11 cellular contexts compared by ENCODE assay signal in the genomic region with DNA sequence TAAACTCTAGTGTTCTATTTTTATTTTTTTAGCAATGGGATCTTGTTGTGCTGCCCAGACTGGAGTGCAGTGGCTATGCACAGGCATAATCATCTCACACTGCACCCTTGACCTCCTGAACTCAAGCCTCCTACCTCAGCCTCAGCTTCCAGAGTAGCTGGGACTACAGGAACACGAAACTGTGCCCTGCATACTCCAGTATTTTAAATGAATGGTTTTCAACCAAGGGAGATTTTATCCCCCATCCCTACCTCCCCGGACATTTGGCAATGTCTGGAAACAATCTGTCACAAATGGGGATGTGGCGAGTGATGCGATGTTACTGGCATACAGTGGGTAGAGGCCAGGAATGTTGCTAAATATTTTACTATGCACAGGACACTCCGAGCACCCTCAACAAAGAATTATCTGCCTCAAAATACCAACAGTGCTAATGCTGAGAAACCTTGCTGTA. TPM values are rescaled to one million over a fixed set of nuclear protein-coding genes. Genes with fewer than 3 reads are reported as not detected.
A peak's percentile ranks its signal among the peaks of the same experiment; 100 is the strongest.
DNase-seq lines count a peak whose midpoint lies in the region; ATAC-seq and TF ChIP-seq lines count a peak whose summit lies in the region.
"Had no signal": no experiment of that assay in that cellular context is flagged by ENCODE, and none has a peak within 500 bp of the region (broad histone marks: within the 10 kb centered on the region; RNA-seq: fewer than 3 reads in every experiment).

No MANE protein-coding gene starts in this region.

- H3K4me3 Mint-ChIP-seq in GM23338 (no peak overlapping the region), memory B cell (peak overlapping the region; percentile 11)

- POLR2A ChIA-PET in AG04450 (lab: Yijun Ruan, JAX): interaction anchor here (0.6 to 1.2 kb wide), 2 partner anchors 20 to 48 kb away, joined by 3 to 5 read pairs; no protein-coding TSS in a partner anchor

- CTCF ChIA-PET in AG04450 (lab: Charles Lee): interaction anchor here (1.0 to 1.4 kb wide), 3 partner anchors 26 to 64 kb away, joined by 3 to 4 read pairs (median 3); a partner anchor contains a TSS

- peaks cover 31% of the 10 kb centered on the region for H3K4me1 ChIP-seq in GM23338 (ENCODE audit: insufficient read depth)
- peaks cover 7 to 29% of the 10 kb centered on the region in 2 donors for H3K4me1 ChIP-seq in ascending aorta

- peak overlapping the region; percentile 88 for H3K4me2 ChIP-seq in GM23338

- no peak for DNase-seq in AG04450 (ENCODE audit: low read depth, low spot score)
- DNase-seq in GM23338 (ENCODE audit: low spot score): no peak
- no peak for DNase-seq in ascending aorta (ENCODE audit: low spot score in 2 of 2)
- DNase-seq in memory B cell (ENCODE audit: low spot score in 2 of 2): no peak
- DNase-seq in NCI-H146 (lab: John Stamatoyannopoulos, UW): no peak
- no peak for DNase-seq in 8988T
- no peak for DNase-seq in NCI-H82 treated with DMSO at 0.1 percent for 48 hours (lab: John Stamatoyannopoulos, UW; ENCODE audit: unreplicated experiment)
- no peak for DNase-seq in COLO829 (ENCODE audit: low spot score)
- DNase-seq: activated T-cell treated with anti-CD3 and anti-CD28 coated beads, Interleukin-2, amount 50 U/mL, for 72 hours; NCI-H1092 treated with DMSO at 0.1 percent for 48 hours had no signal

- no peak overlapping the region for H3K27ac ChIP-seq in AG04450 (ENCODE audit: low read depth, low read length)
- 0 out of 2 replicates have a peak overlapping the region, but pooled peaks have one; percentile 95 for H3K27ac ChIP-seq in GM23338 (ENCODE audit: low read depth)
- H3K27ac ChIP-seq in ascending aorta: peak overlapping the region; percentile 81 to 94

- H3K27ac Mint-ChIP-seq in GM23338 (peak overlapping the region; percentile 74), memory B cell (no peak overlapping the region)

- no peak overlapping the region for H2AFZ ChIP-seq in GM23338

- H3K27me3 ChIP-seq in AG04450 (ENCODE audit: control insufficient read depth, insufficient read depth, low read length) (no peaks in the 10 kb centered on the region), GM23338 (ENCODE audit: insufficient read depth) (no peaks in the 10 kb centered on the region), ascending aorta (no peaks in the 10 kb centered on the region)
- H3K27me3 ChIP-seq: tibial nerve had no signal

- no peaks in the 10 kb centered on the region for H3K9me2 ChIP-seq in GM23338 (ENCODE audit: insufficient read depth)

- peaks cover 7% of the 10 kb centered on the region; the same call in 1 of the 3 replicates for H3K9me3 Mint-ChIP-seq in GM23338
- no peaks in the 10 kb centered on the region for H3K9me3 Mint-ChIP-seq in memory B cell
- H3K9me3 Mint-ChIP-seq: activated T-cell treated with anti-CD3 and anti-CD28 coated beads, Interleukin-2, amount 50 U/mL, for 72 hours had no signal

- H4K20me1 ChIP-seq in GM23338 (replicated peaks; ENCODE audit: insufficient read depth): peaks cover 41% of the 10 kb centered on the region

- peaks cover 15% of the 10 kb centered on the region for H3F3A ChIP-seq in GM23338 (replicated peaks; ENCODE audit: low read depth)

- H3K27me3 Mint-ChIP-seq in GM23338 (ENCODE audit: insufficient read depth, low read depth, poor library complexity) (peaks cover 10% of the 10 kb centered on the region), memory B cell (no peaks in the 10 kb centered on the region)

- intact Hi-C loops in ascending aorta (cut with DNase I): loop anchor here (5.0 kb wide), 2 partner anchors 46 to 61 kb away; no protein-coding TSS in a partner anchor

- no peak for ATAC-seq in GM23338
- no peak for ATAC-seq in memory B cell (ENCODE audit: low read depth)
- ATAC-seq: activated T-cell treated with anti-CD3 and anti-CD28 coated beads, Interleukin-2, amount 50 U/mL, for 72 hours had no signal

- TF ChIP-seq CTCF in AG04450 (IDR thresholded peaks at IDR 0.05; ENCODE audit: low read depth, low read length): no peak
- no peak for TF ChIP-seq CTCF in GM23338 (conservative IDR thresholded peaks at IDR 0.05; ENCODE audit: low read depth in 2 of 2)
- no peak for TF ChIP-seq CTCF in ascending aorta (IDR thresholded peaks at IDR 0.05)

- H3K4me3 ChIP-seq in AG04450 (ENCODE audit: low read depth, low read length) (peak overlapping the region; percentile 70), GM23338 (peak overlapping the region; percentile 73), ascending aorta (peak overlapping the region; percentile 62 to 68)

- H3K36me3 Mint-ChIP-seq in GM23338 (ENCODE audit: low read depth) (peaks cover 19% of the 10 kb centered on the region), memory B cell (peaks cover 14% of the 10 kb centered on the region)

- H3K36me3 ChIP-seq in GM23338 (ENCODE audit: insufficient read depth) (peaks cover 28% of the 10 kb centered on the region), ascending aorta (peaks cover 8 to 26% of the 10 kb centered on the region in 2 donors)

- H3K4me1 Mint-ChIP-seq in GM23338: peaks cover 29% of the 10 kb centered on the region
- H3K4me1 Mint-ChIP-seq in memory B cell: peaks cover 30% of the 10 kb centered on the region

- H3K79me2 ChIP-seq in GM23338 (replicated peaks; ENCODE audit: insufficient read depth): peaks cover 85% of the 10 kb centered on the region

- H3K9me3 ChIP-seq in AG04450 (ENCODE audit: control insufficient read depth, insufficient read depth, low read length): no peaks in the 10 kb centered on the region
- H3K9me3 ChIP-seq in ascending aorta: no peaks in the 10 kb centered on the region
- H3K9me3 ChIP-seq: tibial nerve had no signal

TF ChIP-seq in GM23338, 12 proteins besides CTCF, POLR2A, EP300 and RAD21 (continues in another document):
- TF ChIP-seq CREB1 (CRISPR knock-in tag; IDR thresholded peaks at IDR 0.05; ENCODE audit: low read depth) (no peak), EZH2phosphoT487 (IDR thresholded peaks at IDR 0.05; ENCODE audit: unreplicated experiment) (no peak), ZNF331 (CRISPR knock-in tag; IDR thresholded peaks at IDR 0.05; ENCODE audit: low read depth) (no peak), ZNF114 (CRISPR knock-in tag; IDR thresholded peaks at IDR 0.05) (no peak), STAT1 (IDR thresholded peaks at IDR 0.05; ENCODE audit: unreplicated experiment) (no peak)
- TF ChIP-seq, protein P1, sequence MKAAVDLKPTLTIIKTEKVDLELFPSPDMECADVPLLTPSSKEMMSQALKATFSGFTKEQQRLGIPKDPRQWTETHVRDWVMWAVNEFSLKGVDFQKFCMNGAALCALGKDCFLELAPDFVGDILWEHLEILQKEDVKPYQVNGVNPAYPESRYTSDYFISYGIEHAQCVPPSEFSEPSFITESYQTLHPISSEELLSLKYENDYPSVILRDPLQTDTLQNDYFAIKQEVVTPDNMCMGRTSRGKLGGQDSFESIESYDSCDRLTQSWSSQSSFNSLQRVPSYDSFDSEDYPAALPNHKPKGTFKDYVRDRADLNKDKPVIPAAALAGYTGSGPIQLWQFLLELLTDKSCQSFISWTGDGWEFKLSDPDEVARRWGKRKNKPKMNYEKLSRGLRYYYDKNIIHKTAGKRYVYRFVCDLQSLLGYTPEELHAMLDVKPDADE (IDR thresholded peaks at IDR 0.05): no peak

RNA-seq across cellular contexts. Expression of a gene that starts 2.1 kb away (rescaled TPM):
- polyA plus RNA-seq in AG04450 (2011; rRNA removed) (49.0 and 62.3 TPM in 2 replicates), GM23338 (2016; fragmentation: Nextera tagmentation; extraction: Ambion mirVana) (152 and 175 TPM in 2 replicates)
- 57.1 and 101 TPM in 2 replicates for polyA minus RNA-seq in AG04450 (2011; rRNA and poly(A)+ RNA removed)
- 193 and 212 TPM in 2 replicates for total RNA-seq in GM23338 (2014; rRNA removed; shearing (Covaris generic))
- total RNA-seq in ascending aorta: 19.4 TPM

RNA-seq across cellular contexts. Expression of a gene that starts 2.7 kb away (rescaled TPM):
- polyA plus RNA-seq in AG04450 (2011; rRNA removed) (741 and 845 TPM in 2 replicates), GM23338 (2016; fragmentation: Nextera tagmentation; extraction: Ambion mirVana) (2,363 and 2,576 TPM in 2 replicates)
- polyA minus RNA-seq in AG04450 (2011; rRNA and poly(A)+ RNA removed): 1,089 and 1,312 TPM in 2 replicates
- total RNA-seq in GM23338 (2014; rRNA removed; shearing (Covaris generic)): 1,104 and 1,281 TPM in 2 replicates
- 292 TPM for total RNA-seq in ascending aorta

RNA-seq across cellular contexts. Expression of a gene that starts 23.0 kb away (rescaled TPM):
- 0.25 and 0.37 TPM in 2 replicates for polyA plus RNA-seq in AG04450 (2011; rRNA removed)
- polyA minus RNA-seq in AG04450 (2011; rRNA and poly(A)+ RNA removed): 0.30 and 0.41 TPM in 2 replicates
- 0.27 and 1.3 TPM in 2 replicates for total RNA-seq in GM23338 (2014; rRNA removed; shearing (Covaris generic))
- polyA plus RNA-seq in GM23338 (2016; fragmentation: Nextera tagmentation; extraction: Ambion mirVana): 1.8 and 3.0 TPM in 2 replicates
- total RNA-seq in ascending aorta: not detected
- total RNA-seq: tibial nerve had no signal

RNA-seq across cellular contexts. Expression of a gene that starts 47.1 kb away (rescaled TPM):
- polyA plus RNA-seq in AG04450 (2011; rRNA removed): 355 and 404 TPM in 2 replicates
- polyA minus RNA-seq in AG04450 (2011; rRNA and poly(A)+ RNA removed): 137 and 153 TPM in 2 replicates
- total RNA-seq in GM23338 (2014; rRNA removed; shearing (Covaris generic)): 72.5 and 91.2 TPM in 2 replicates
- 72.7 and 79.9 TPM in 2 replicates for polyA plus RNA-seq in GM23338 (2016; fragmentation: Nextera tagmentation; extraction: Ambion mirVana)
- total RNA-seq in ascending aorta: 60.3 TPM
